ENCODE assay signal across 9 cellular contexts in the genomic region with DNA sequence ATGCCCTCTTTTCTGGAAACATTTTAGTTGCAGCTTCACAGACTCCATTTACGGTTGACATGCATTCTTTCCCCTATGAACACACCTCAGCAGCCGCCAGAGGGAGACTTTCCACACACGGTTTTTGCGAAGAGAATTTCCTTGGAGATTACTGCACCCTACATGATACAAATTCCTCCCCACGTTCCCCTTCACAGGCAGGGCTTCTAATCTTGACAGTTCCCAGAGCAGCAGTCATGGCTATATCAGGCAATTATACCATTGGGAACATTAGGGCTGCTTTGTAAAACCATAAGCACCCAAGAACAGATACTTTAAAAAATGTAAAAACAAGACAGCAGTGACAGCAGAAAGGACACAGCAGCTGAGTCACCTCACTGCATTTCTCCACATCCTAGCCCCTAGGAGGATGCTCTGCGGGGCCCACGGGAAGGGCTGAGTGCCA.
DNase-seq lines count a peak whose midpoint lies in the region; ATAC-seq and TF ChIP-seq lines count a peak whose summit lies in the region.
"Had no signal": no experiment of that assay in that cellular context is flagged by ENCODE, and none has a peak within 500 bp of the region (broad histone marks: within the 10 kb centered on the region; RNA-seq: fewer than 3 reads in every experiment).

No MANE protein-coding gene starts in this region.

- peak overlapping the region; percentile 50 for H2AFZ ChIP-seq in parathyroid adenoma

- no peak overlapping the region for H3K4me2 ChIP-seq in parathyroid adenoma (ENCODE audit: low read length)

- no peaks in the 10 kb centered on the region for H3K79me2 ChIP-seq in parathyroid adenoma

- H3K4me3 ChIP-seq in MG63 (no peak overlapping the region), WI38 (ENCODE audit: low read depth, low read length) (no peak overlapping the region), parathyroid adenoma (ENCODE audit: low read depth, low read length) (no peak overlapping the region)

- DNase-seq in SIG-M5 treated with dmso at 0.1 percent for 504 hours (lab: John Stamatoyannopoulos, UW; ENCODE audit: unreplicated experiment) (peak; percentile 62), SIG-M5 (lab: John Stamatoyannopoulos, UW) (no peak), MG63 (peak; percentile 41), globus pallidus (ENCODE audit: low spot score) (peak; percentile 55), T1000 (lab: John Stamatoyannopoulos, UW) (no peak)

- H3K4me1 ChIP-seq in parathyroid adenoma = no peaks in the 10 kb centered on the region

- ATAC-seq in HG03139 (IDR thresholded peaks at IDR 0.05; ENCODE audit: unreplicated experiment) = no peak

- H3K9me3 ChIP-seq in MG63 (no peaks in the 10 kb centered on the region), parathyroid adenoma (ENCODE audit: control insufficient read depth, low read length) (no peaks in the 10 kb centered on the region)

- H3K27me3 ChIP-seq in MG63 = no peaks in the 10 kb centered on the region
- peaks cover 4% of the 10 kb centered on the region for H3K27me3 ChIP-seq in parathyroid adenoma (ENCODE audit: control insufficient read depth, insufficient read depth, low read length)

- H3K27ac ChIP-seq in parathyroid adenoma = no peak overlapping the region
- H3K27ac ChIP-seq: epithelial cell of prostate had no signal

- no peaks in the 10 kb centered on the region for H3K36me3 ChIP-seq in MG63
- no peaks in the 10 kb centered on the region for H3K36me3 ChIP-seq in parathyroid adenoma (ENCODE audit: control insufficient read depth, insufficient read depth, low read length)

- no peak overlapping the region for H3K9ac ChIP-seq in parathyroid adenoma

- peak; percentile 80 for TF ChIP-seq CTCF in WI38 (IDR thresholded peaks at IDR 0.05; ENCODE audit: low read depth, low read length)
- TF ChIP-seq CTCF in parathyroid adenoma (IDR thresholded peaks at IDR 0.05) = peak; percentile 25

Comparison
In these comparisons a context has a peak if more than half of its experiments do, and no peak if none do; other contexts are left out.
1. DNase-seq: peak in SIG-M5 treated with dmso at 0.1 percent for 504 hours (single experiment), MG63 (single experiment) and globus pallidus (single experiment); none in SIG-M5 (single experiment) and T1000 (single experiment).